Comparison of ENCODE assay signal across 35 cellular contexts in the genomic region with DNA sequence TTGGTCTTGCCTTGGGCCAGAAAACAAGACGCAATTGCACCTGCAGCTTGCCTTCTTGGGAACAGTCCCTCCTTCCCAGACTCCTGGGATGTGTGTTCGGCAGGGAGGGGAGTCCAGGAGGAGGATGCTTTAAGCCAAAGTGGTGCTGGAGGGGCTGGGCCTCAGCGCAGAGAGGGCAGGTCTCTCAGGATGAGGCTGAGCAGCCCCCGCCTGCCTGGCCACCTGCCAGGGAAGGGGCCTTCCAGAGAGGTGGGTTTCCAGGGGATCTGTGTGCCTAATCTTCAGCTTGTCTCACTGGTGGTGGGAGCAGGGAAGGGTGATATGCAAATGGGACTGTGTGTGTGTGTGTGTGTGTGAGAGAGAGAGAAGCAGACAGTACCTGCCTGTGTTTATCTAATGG.
"Had no signal": no experiment of that assay in that cellular context is flagged by ENCODE, and none has a peak within 500 bp of the region (broad histone marks: within the 10 kb centered on the region; RNA-seq: fewer than 3 reads in every experiment).

No MANE protein-coding gene starts in this region.

- H3K27ac ChIP-seq: body of pancreas, breast epithelium, Peyer's patch, SJSA1, VCaP had no signal

- H3K4me1 Mint-ChIP-seq: activated B cell treated with CpG ODN at 0.5 μM for 24 hours; activated CD4-positive, alpha-beta memory T cell treated with anti-CD3 and anti-CD28 coated beads, Interleukin-2, amount 10 ng/mL, durations not matched to agents 7 days and 5 days; activated CD8-positive, alpha-beta memory T cell treated with anti-CD3 and anti-CD28 coated beads, Interleukin-2, amount 10 ng/mL, durations not matched to agents 7 days and 5 days; activated naive CD8-positive, alpha-beta T cell treated with anti-CD3 and anti-CD28 coated beads, Interleukin-2, amount 10 ng/mL, durations not matched to agents 7 days and 5 days had no signal

- H3K27me3 Mint-ChIP-seq: activated B cell treated with CpG ODN at 0.5 μM for 24 hours; activated CD4-positive, alpha-beta memory T cell treated with anti-CD3 and anti-CD28 coated beads, Interleukin-2, amount 10 ng/mL, durations not matched to agents 7 days and 5 days; activated CD8-positive, alpha-beta memory T cell treated with anti-CD3 and anti-CD28 coated beads, Interleukin-2, amount 10 ng/mL, durations not matched to agents 7 days and 5 days; activated naive CD8-positive, alpha-beta T cell treated with anti-CD3 and anti-CD28 coated beads, Interleukin-2, amount 10 ng/mL, durations not matched to agents 7 days and 5 days had no signal

- DNase-seq: activated B cell treated with CpG ODN at 0.5 μM for 24 hours; activated CD4-positive, alpha-beta memory T cell treated with anti-CD3 and anti-CD28 coated beads, Interleukin-2, amount 10 ng/mL, durations not matched to agents 7 days and 5 days; activated CD4-positive, alpha-beta T cell treated with anti-CD3 and anti-CD28 coated beads for 48 hours; activated CD4-positive, CD25-positive, alpha-beta regulatory T cell treated with anti-CD3 and anti-CD28 coated beads, Interleukin-2, amount 50 U/mL, for 72 hours; activated CD8-positive, alpha-beta memory T cell treated with anti-CD3 and anti-CD28 coated beads for 24 hours; activated CD8-positive, alpha-beta memory T cell treated with anti-CD3 and anti-CD28 coated beads, Interleukin-2, amount 10 ng/mL, durations not matched to agents 7 days and 5 days; activated effector memory CD4-positive, alpha-beta T cell treated with Interleukin-2 at 50 U/mL for 16 hours; activated naive CD4-positive, alpha-beta T cell treated with anti-CD3 and anti-CD28 coated beads, Interleukin-2, amount 50 U/mL, for 16 hours; activated naive CD8-positive, alpha-beta T cell treated with anti-CD3 and anti-CD28 coated beads, Interleukin-2, amount 10 ng/mL, durations not matched to agents 7 days and 5 days; activated T-cell treated with anti-CD3 and anti-CD28 coated beads, Interleukin-2, amount 50 U/mL, for 48 hours; body of pancreas; Karpas-422; KBM-7; NCI-H1048; NCI-H1105 treated with DMSO at 0.1 percent for 48 hours; NCI-H1436; NCI-H1694; NCI-H1930; NCI-H2081 treated with DMSO at 0.1 percent for 48 hours; NCI-H226; NCI-H446 treated with DMSO at 0.1 percent for 48 hours; NCI-H524; NCI-H69; NK-92 treated with Interleukin-12 subunit alpha and Interleukin-12 subunit beta, amount 100 ng/mL, for 24 hours; PC-3; Peyer's patch; RPMI8226; SHP77 treated with DMSO at 0.1 percent for 48 hours; SK-N-SH; T-helper 2 cell; T-helper 9 cell had no signal

- H3K4me1 ChIP-seq: body of pancreas, breast epithelium, Peyer's patch, SJSA1 had no signal

- H3K27ac Mint-ChIP-seq: activated B cell treated with CpG ODN at 0.5 μM for 24 hours; activated CD4-positive, alpha-beta memory T cell treated with anti-CD3 and anti-CD28 coated beads, Interleukin-2, amount 10 ng/mL, durations not matched to agents 7 days and 5 days; activated CD8-positive, alpha-beta memory T cell treated with anti-CD3 and anti-CD28 coated beads, Interleukin-2, amount 10 ng/mL, durations not matched to agents 7 days and 5 days; activated naive CD8-positive, alpha-beta T cell treated with anti-CD3 and anti-CD28 coated beads, Interleukin-2, amount 10 ng/mL, durations not matched to agents 7 days and 5 days; IgD-negative memory B cell had no signal

- H3K9me3 ChIP-seq: body of pancreas, breast epithelium, Peyer's patch, SJSA1, SK-N-SH had no signal

- H3K4me2 ChIP-seq: SK-N-SH had no signal

- H3K9ac ChIP-seq: SK-N-SH had no signal

- H3K27me3 ChIP-seq: body of pancreas, breast epithelium, Peyer's patch, SJSA1 had no signal

- H3K36me3 ChIP-seq: breast epithelium, Peyer's patch, SJSA1 had no signal

- H3K4me3 ChIP-seq: body of pancreas, breast epithelium, Peyer's patch, SJSA1 had no signal

- H3K9me3 Mint-ChIP-seq: activated B cell treated with CpG ODN at 0.5 μM for 24 hours; activated CD4-positive, alpha-beta memory T cell treated with anti-CD3 and anti-CD28 coated beads, Interleukin-2, amount 10 ng/mL, durations not matched to agents 7 days and 5 days; activated naive CD8-positive, alpha-beta T cell treated with anti-CD3 and anti-CD28 coated beads, Interleukin-2, amount 10 ng/mL, durations not matched to agents 7 days and 5 days; IgD-negative memory B cell had no signal

- ATAC-seq: activated CD8-positive, alpha-beta memory T cell treated with anti-CD3 and anti-CD28 coated beads, Interleukin-2, amount 10 ng/mL, durations not matched to agents 7 days and 5 days; body of pancreas; PC-3 had no signal

- H3K36me3 Mint-ChIP-seq: activated CD8-positive, alpha-beta memory T cell treated with anti-CD3 and anti-CD28 coated beads, Interleukin-2, amount 10 ng/mL, durations not matched to agents 7 days and 5 days; activated naive CD8-positive, alpha-beta T cell treated with anti-CD3 and anti-CD28 coated beads, Interleukin-2, amount 10 ng/mL, durations not matched to agents 7 days and 5 days; IgD-negative memory B cell had no signal

- H3K4me3 Mint-ChIP-seq: activated B cell treated with CpG ODN at 0.5 μM for 24 hours; activated CD4-positive, alpha-beta memory T cell treated with anti-CD3 and anti-CD28 coated beads, Interleukin-2, amount 10 ng/mL, durations not matched to agents 7 days and 5 days; activated CD8-positive, alpha-beta memory T cell treated with anti-CD3 and anti-CD28 coated beads, Interleukin-2, amount 10 ng/mL, durations not matched to agents 7 days and 5 days; activated naive CD8-positive, alpha-beta T cell treated with anti-CD3 and anti-CD28 coated beads, Interleukin-2, amount 10 ng/mL, durations not matched to agents 7 days and 5 days; IgD-negative memory B cell had no signal
